In genomic region chr13:99218545-99218944, GRCh38 we compare ENCODE assay signal across 13 cellular contexts. TPM values are rescaled to one million over a fixed set of nuclear protein-coding genes. Genes with fewer than 3 reads are reported as not detected.
DNase-seq lines count a peak whose midpoint lies in the region; FAIRE-seq and TF ChIP-seq lines count a peak whose summit lies in the region.
"Had no signal": no experiment of that assay in that cellular context is flagged by ENCODE, and none has a peak within 500 bp of the region (broad histone marks: within the 10 kb centered on the region; RNA-seq: fewer than 3 reads in every experiment).

No MANE protein-coding gene starts in this region.

- H3K36me3 ChIP-seq in SK-N-MC (ENCODE audit: insufficient read depth, low read length), result peaks cover 12% of the 10 kb centered on the region
- H3K36me3 ChIP-seq in esophagus squamous epithelium, result peaks cover 0 to 4% (median 0%) of the 10 kb centered on the region in 3 donors
- H3K36me3 ChIP-seq: uterus had no signal

- H3K4me1 ChIP-seq in esophagus squamous epithelium, result peaks cover 16 to 76% (median 55%) of the 10 kb centered on the region in 3 donors
- H3K4me1 ChIP-seq: uterus had no signal

- TF ChIP-seq CTCF in esophagus squamous epithelium (IDR thresholded peaks at IDR 0.05) (no peak), nephron progenitor cell (IDR thresholded peaks at IDR 0.05) (no peak), GM20000 (IDR thresholded peaks at IDR 0.05; ENCODE audit: extremely low read depth, missing control alignments) (no peak)

- H3K9me3 ChIP-seq in SK-N-MC (ENCODE audit: low read depth, low read length) (no peaks in the 10 kb centered on the region), esophagus squamous epithelium (no peaks in the 10 kb centered on the region)
- H3K9me3 ChIP-seq: uterus had no signal

- H3K9me3 Mint-ChIP-seq in nephron progenitor cell, result peaks cover 19% of the 10 kb centered on the region

- TF ChIP-seq POLR2A in esophagus squamous epithelium (IDR thresholded peaks at IDR 0.05), result no peak

- intact Hi-C loops in esophagus squamous epithelium (cut with DNase I), result no loop called here

- peaks cover 53% of the 10 kb centered on the region for H3K4me1 Mint-ChIP-seq in nephron progenitor cell

- H3K9ac ChIP-seq in SK-N-MC (ENCODE audit: insufficient read length), result no peak overlapping the region

- peak overlapping the region; percentile 93 for H3K27ac Mint-ChIP-seq in nephron progenitor cell

- FAIRE-seq in GM18507 (lab: Jason Lieb, UNC), result peak; percentile 15
- FAIRE-seq: endometrium had no signal

- H3K4me3 ChIP-seq in SK-N-MC (no peak overlapping the region), esophagus squamous epithelium (peak overlapping the region in 1 of 4 donors; percentile 3)
- H3K4me3 ChIP-seq: uterus had no signal

- 16 to 20% methylated on average over 6 of the region's 6 CpGs for WGBS in esophagus squamous epithelium, 2 donors

- no peak overlapping the region for H3K4me3 Mint-ChIP-seq in nephron progenitor cell

- peaks cover 46% of the 10 kb centered on the region for H3K36me3 Mint-ChIP-seq in nephron progenitor cell (ENCODE audit: low read depth)

- DNase-seq in GM18507 (ENCODE audit: extremely low spot score, insufficient read length, low read depth) (no peak), SK-N-MC (ENCODE audit: low read depth, low spot score) (no peak), esophagus squamous epithelium (lab: John Stamatoyannopoulos, UW) (no peak), nephron progenitor cell (peak; percentile 16), NCI-H2107 (lab: John Stamatoyannopoulos, UW) (no peak), GM20000 (ENCODE audit: low spot score) (no peak), foreskin melanocyte (no peak), NCI-H526 (lab: John Stamatoyannopoulos, UW) (no peak)
- DNase-seq: MV-4-11, uterus had no signal

- no peaks in the 10 kb centered on the region for H3K27me3 Mint-ChIP-seq in nephron progenitor cell (ENCODE audit: low read depth, poor library complexity)

- H3K27me3 ChIP-seq in esophagus squamous epithelium, result no peaks in the 10 kb centered on the region
- H3K27me3 ChIP-seq: uterus had no signal

- peak overlapping the region; percentile 12; the same call in 1 of the 2 replicates for H3K27ac ChIP-seq in SK-N-MC
- peak overlapping the region; percentile 15 to 76 (median 48) for H3K27ac ChIP-seq in esophagus squamous epithelium
- H3K27ac ChIP-seq: uterus had no signal

RNA-seq across cellular contexts. Expression of gene UBAC2, which starts 17.9 kb away (rescaled TPM):
- total RNA-seq in esophagus squamous epithelium, result 10 to 100 TPM; 60.8 to 84.6 (median 75.0) TPM

RNA-seq across cellular contexts. Expression of gene GPR18, which starts 39.6 kb away (rescaled TPM):
- under 1 TPM in 1 of 4 donors, not detected in 3; 0.19 TPM for total RNA-seq in esophagus squamous epithelium
- total RNA-seq: mesenteric fat pad, RPMI7951 had no signal
